ENCODE assay signal across 18 cellular contexts in genomic region chr15:70461017-70461416, GRCh38.
"Had no signal": no experiment of that assay in that cellular context is flagged by ENCODE, and none has a peak within 500 bp of the region (broad histone marks: within the 10 kb centered on the region; RNA-seq: fewer than 3 reads in every experiment).

No MANE protein-coding gene starts in this region.

- H3K4me1 ChIP-seq: breast epithelium had no signal

- H3K9me3 ChIP-seq: adrenal gland, breast epithelium had no signal

- DNase-seq: activated CD4-positive, alpha-beta T cell treated with anti-CD3 and anti-CD28 coated beads for 4 hours; activated CD8-positive, alpha-beta memory T cell treated with anti-CD3 and anti-CD28 coated beads, Interleukin-2, amount 50 U/mL, for 4 hours; activated CD8-positive, alpha-beta T cell treated with anti-CD3 and anti-CD28 coated beads for 36 hours; activated naive CD4-positive, alpha-beta T cell treated with anti-CD3 and anti-CD28 coated beads, Interleukin-2, amount 50 U/mL, for 16 hours; activated naive CD8-positive, alpha-beta T cell treated with anti-CD3 and anti-CD28 coated beads, Interleukin-2, amount 10 ng/mL, durations not matched to agents 7 days and 5 days; activated T-cell treated with anti-CD3 and anti-CD28 coated beads, Interleukin-2, amount 50 U/mL, for 72 hours; adrenal gland; caudate nucleus; Kasumi-1; NCI-H1092 treated with DMSO at 0.1 percent for 48 hours; NCI-H1417 treated with DMSO at 0.1 percent for 48 hours; NCI-H1694; NCI-H2029; NCI-H2107; NCI-H510A treated with DMSO at 0.1 percent for 48 hours; SIG-M5 had no signal

- H3K27me3 ChIP-seq: adrenal gland, breast epithelium had no signal

- H3K4me3 ChIP-seq: adrenal gland, breast epithelium, SK-N-MC had no signal

- H3K27ac ChIP-seq: SK-N-MC had no signal

- H3K36me3 ChIP-seq: adrenal gland, breast epithelium had no signal
